16 cellular contexts compared by ENCODE assay signal in the genomic region with DNA sequence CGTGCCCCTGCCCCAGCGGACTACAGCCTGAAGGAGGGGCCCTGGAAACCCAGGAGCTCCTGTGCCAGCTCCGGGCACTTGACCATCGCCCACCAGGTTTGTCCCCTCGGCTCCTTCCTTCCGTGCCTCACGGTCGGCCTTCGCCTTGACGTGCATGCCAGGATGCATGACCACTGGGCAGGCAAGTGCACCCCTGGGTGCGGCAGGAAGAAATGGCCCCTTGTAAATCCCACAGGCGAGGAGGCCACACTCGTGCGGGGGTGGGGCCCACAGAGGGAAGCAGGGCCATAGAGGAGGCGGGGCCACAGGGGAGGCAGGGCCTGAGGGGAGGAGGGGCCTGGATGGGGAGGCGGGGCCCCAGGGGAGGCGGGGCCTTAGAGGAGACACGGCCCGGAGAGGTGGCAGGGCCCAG.
DNase-seq lines count a peak whose midpoint lies in the region; ATAC-seq and TF ChIP-seq lines count a peak whose summit lies in the region.
"Had no signal": no experiment of that assay in that cellular context is flagged by ENCODE, and none has a peak within 500 bp of the region (broad histone marks: within the 10 kb centered on the region; RNA-seq: fewer than 3 reads in every experiment).

No MANE protein-coding gene starts in this region.

- H3K4me1 ChIP-seq in Caco-2, result no peaks in the 10 kb centered on the region
- H3K4me1 ChIP-seq: psoas muscle had no signal

- no peaks in the 10 kb centered on the region for H3K36me3 ChIP-seq in Caco-2 (ENCODE audit: control insufficient read depth, insufficient read depth, low read length)

- POLR2A ChIA-PET in Caco-2 (lab: Charles Lee) (no interaction called here), WTC11 (lab: Charles Lee) (no interaction called here)

- H3K4me3 Mint-ChIP-seq in Caco-2 (ENCODE audit: unreplicated experiment) (no peak overlapping the region), WTC11 (no peak overlapping the region), natural killer cell (no peak overlapping the region)
- H3K4me3 Mint-ChIP-seq in activated T-helper 1 cell treated with anti-CD3 and anti-CD28 coated beads, Interleukin-12 subunit alpha, Interleukin-12 subunit beta, Interleukin-2, Interleukin-4 antibody, amounts not matched to agents 30 ng/mL and 10 ng/mL and 1 ng/mL, durations not matched to agents 14 hours and 24 hours and 36 hours, result no peak overlapping the region
- H3K4me3 Mint-ChIP-seq: CD4-positive, alpha-beta memory T cell had no signal

- H3K27ac Mint-ChIP-seq in Caco-2 (ENCODE audit: unreplicated experiment), result no peak overlapping the region
- no peak overlapping the region for H3K27ac Mint-ChIP-seq in WTC11
- H3K27ac Mint-ChIP-seq in natural killer cell, result no peak overlapping the region
- H3K27ac Mint-ChIP-seq in activated T-helper 1 cell treated with anti-CD3 and anti-CD28 coated beads, Interleukin-12 subunit alpha, Interleukin-12 subunit beta, Interleukin-2, Interleukin-4 antibody, amounts not matched to agents 30 ng/mL and 10 ng/mL and 1 ng/mL, durations not matched to agents 14 hours and 24 hours and 36 hours, result no peak overlapping the region
- H3K27ac Mint-ChIP-seq: CD4-positive, alpha-beta memory T cell had no signal

- H3K9me3 Mint-ChIP-seq in Caco-2 (ENCODE audit: unreplicated experiment) (no peaks in the 10 kb centered on the region), WTC11 (no peaks in the 10 kb centered on the region), natural killer cell (no peaks in the 10 kb centered on the region)
- no peaks in the 10 kb centered on the region for H3K9me3 Mint-ChIP-seq in activated T-helper 1 cell treated with anti-CD3 and anti-CD28 coated beads, Interleukin-12 subunit alpha, Interleukin-12 subunit beta, Interleukin-2, Interleukin-4 antibody, amounts not matched to agents 30 ng/mL and 10 ng/mL and 1 ng/mL, durations not matched to agents 14 hours and 24 hours and 36 hours
- H3K9me3 Mint-ChIP-seq: CD4-positive, alpha-beta memory T cell had no signal

- intact Hi-C loops in Caco-2 (cut with micrococcal nuclease; ENCODE audit: unreplicated experiment) (no loop called here), natural killer cell (cut with micrococcal nuclease) (no loop called here)
- intact Hi-C loops in activated T-helper 1 cell treated with anti-CD3 and anti-CD28 coated beads, Interleukin-12 subunit alpha, Interleukin-12 subunit beta, Interleukin-2, Interleukin-4 antibody, amounts not matched to agents 30 ng/mL and 10 ng/mL and 1 ng/mL, durations not matched to agents 14 hours and 24 hours and 36 hours (cut with micrococcal nuclease), result no loop called here

- H3K27me3 Mint-ChIP-seq in Caco-2 (ENCODE audit: insufficient read depth, unreplicated experiment) (peaks cover 20% of the 10 kb centered on the region), WTC11 (ENCODE audit: low read depth) (no peaks in the 10 kb centered on the region; the same call in 1 of the 2 replicates), natural killer cell (ENCODE audit: low read depth in 2 of 2) (peaks cover 2 to 13% of the 10 kb centered on the region in 2 donors)
- H3K27me3 Mint-ChIP-seq in activated T-helper 1 cell treated with anti-CD3 and anti-CD28 coated beads, Interleukin-12 subunit alpha, Interleukin-12 subunit beta, Interleukin-2, Interleukin-4 antibody, amounts not matched to agents 30 ng/mL and 10 ng/mL and 1 ng/mL, durations not matched to agents 14 hours and 24 hours and 36 hours (ENCODE audit: insufficient read depth), result no peaks in the 10 kb centered on the region

- H3K36me3 Mint-ChIP-seq in Caco-2 (ENCODE audit: insufficient read depth, unreplicated experiment), result no peaks in the 10 kb centered on the region
- H3K36me3 Mint-ChIP-seq in WTC11, result no peaks in the 10 kb centered on the region
- H3K36me3 Mint-ChIP-seq in natural killer cell, result no peaks in the 10 kb centered on the region
- H3K36me3 Mint-ChIP-seq in activated T-helper 1 cell treated with anti-CD3 and anti-CD28 coated beads, Interleukin-12 subunit alpha, Interleukin-12 subunit beta, Interleukin-2, Interleukin-4 antibody, amounts not matched to agents 30 ng/mL and 10 ng/mL and 1 ng/mL, durations not matched to agents 14 hours and 24 hours and 36 hours (ENCODE audit: low read depth), result no peaks in the 10 kb centered on the region
- H3K36me3 Mint-ChIP-seq: CD4-positive, alpha-beta memory T cell had no signal

- DNase-seq in NCI-H82 (lab: John Stamatoyannopoulos, UW) (peak; percentile 55), NCI-H82 treated with DMSO at 0.1 percent for 48 hours (lab: John Stamatoyannopoulos, UW; ENCODE audit: unreplicated experiment) (no peak), Caco-2 (peak; percentile 38 to 60), WTC11 (ENCODE audit: low spot score) (peak; percentile 57), natural killer cell (no peak), SW480 (ENCODE audit: low spot score) (no peak)
- DNase-seq in activated T-helper 1 cell treated with anti-CD3 and anti-CD28 coated beads, Interleukin-12 subunit alpha, Interleukin-12 subunit beta, Interleukin-2, Interleukin-4 antibody, amounts not matched to agents 30 ng/mL and 10 ng/mL and 1 ng/mL, durations not matched to agents 14 hours and 24 hours and 36 hours (ENCODE audit: low spot score), result no peak
- DNase-seq: 8988T; amniotic stem cell; CD4-positive, alpha-beta memory T cell; kidney glomerular epithelial cell; NCI-H1092 treated with DMSO at 0.1 percent for 48 hours; trophoblast cell had no signal

- CTCF ChIA-PET in Caco-2 (lab: Charles Lee) (no interaction called here), WTC11 (lab: Charles Lee) (interaction anchor here (1.5 to 2.7 kb wide), 2 partner anchors 39 to 47 kb away, joined by 4 to 13 read pairs; no protein-coding TSS in a partner anchor)

- TF ChIP-seq CTCF in Caco-2 (IDR thresholded peaks at IDR 0.05; ENCODE audit: insufficient read depth in 1 of 2, low read depth in 1 of 2, low read length in 1 of 2, severe bottlenecking in 1 of 2, unreplicated experiment in 1 of 2), result no peak
- TF ChIP-seq CTCF in WTC11 (IDR thresholded peaks at IDR 0.05), result no peak
- TF ChIP-seq CTCF in natural killer cell (IDR thresholded peaks at IDR 0.05), result no peak

- no peaks in the 10 kb centered on the region for H3K9me3 ChIP-seq in Caco-2
- H3K9me3 ChIP-seq: psoas muscle had no signal

- ATAC-seq in WTC11 (peak; percentile 39; the same call in 1 of the 2 replicates), natural killer cell (peak in 2 of 3 donors; percentile 44 to 53), HG02623 (IDR thresholded peaks at IDR 0.05; ENCODE audit: unreplicated experiment) (no peak)
- ATAC-seq: psoas muscle had no signal

- peaks cover 3% of the 10 kb centered on the region for H3K27me3 ChIP-seq in Caco-2 (replicated peaks; ENCODE audit: control insufficient read depth, insufficient read depth, low read length)

- no TSS peak for BruUV-seq in Caco-2 (replicated peaks; lab: Mats Ljungman, UMichigan)

- H3K4me3 ChIP-seq in Caco-2 (ENCODE audit: low read depth, low read length), result no peak overlapping the region
- H3K4me3 ChIP-seq: psoas muscle, SK-N-MC had no signal

- H3K4me1 Mint-ChIP-seq in Caco-2 (ENCODE audit: low read depth, unreplicated experiment) (no peaks in the 10 kb centered on the region), WTC11 (peaks cover 9% of the 10 kb centered on the region), natural killer cell (no peaks in the 10 kb centered on the region)
- no peaks in the 10 kb centered on the region for H3K4me1 Mint-ChIP-seq in activated T-helper 1 cell treated with anti-CD3 and anti-CD28 coated beads, Interleukin-12 subunit alpha, Interleukin-12 subunit beta, Interleukin-2, Interleukin-4 antibody, amounts not matched to agents 30 ng/mL and 10 ng/mL and 1 ng/mL, durations not matched to agents 14 hours and 24 hours and 36 hours (ENCODE audit: low read depth)
- H3K4me1 Mint-ChIP-seq: CD4-positive, alpha-beta memory T cell had no signal

TF ChIP-seq in WTC11, 78 proteins besides CTCF, POLR2A, EP300 and RAD21 (continues in another document):
- TF ChIP-seq, protein P1, sequence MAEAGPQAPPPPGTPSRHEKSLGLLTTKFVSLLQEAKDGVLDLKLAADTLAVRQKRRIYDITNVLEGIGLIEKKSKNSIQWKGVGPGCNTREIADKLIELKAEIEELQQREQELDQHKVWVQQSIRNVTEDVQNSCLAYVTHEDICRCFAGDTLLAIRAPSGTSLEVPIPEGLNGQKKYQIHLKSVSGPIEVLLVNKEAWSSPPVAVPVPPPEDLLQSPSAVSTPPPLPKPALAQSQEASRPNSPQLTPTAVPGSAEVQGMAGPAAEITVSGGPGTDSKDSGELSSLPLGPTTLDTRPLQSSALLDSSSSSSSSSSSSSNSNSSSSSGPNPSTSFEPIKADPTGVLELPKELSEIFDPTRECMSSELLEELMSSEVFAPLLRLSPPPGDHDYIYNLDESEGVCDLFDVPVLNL (CRISPR knock-in tag; IDR thresholded peaks at IDR 0.05; ENCODE audit: borderline replicate concordance, low read depth), result no peak
- TF ChIP-seq PRDM15 (CRISPR knock-in tag; IDR thresholded peaks at IDR 0.05), result no peak
- no peak for TF ChIP-seq GRHL2 (CRISPR knock-in tag; IDR thresholded peaks at IDR 0.05; ENCODE audit: insufficient replicate concordance, severe bottlenecking)
- no peak for TF ChIP-seq ZNF263 (CRISPR knock-in tag; IDR thresholded peaks at IDR 0.05; ENCODE audit: low read depth)

Comparison
In these comparisons a context has a peak if more than half of its experiments do, and no peak if none do; other contexts are left out.
1. DNase-seq: peak in NCI-H82 (single experiment), Caco-2 (2 of 2) and WTC11 (single experiment); none in NCI-H82 treated with DMSO at 0.1 percent for 48 hours (single experiment), natural killer cell (single experiment), SW480 (single experiment) and activated T-helper 1 cell treated with anti-CD3 and anti-CD28 coated beads, Interleukin-12 subunit alpha, Interleukin-12 subunit beta, Interleukin-2, Interleukin-4 antibody, amounts not matched to agents 30 ng/mL and 10 ng/mL and 1 ng/mL, durations not matched to agents 14 hours and 24 hours and 36 hours (single experiment).